ENCODE assay signal across 1 cellular context in genomic region chr4:53920116-53920515, GRCh38.
TF ChIP-seq lines count a peak whose summit lies in the region.

No MANE protein-coding gene starts in this region.

TF ChIP-seq in IMR-90, 13 proteins besides CTCF, POLR2A, EP300 and RAD21:
- no peak for TF ChIP-seq MAZ (IDR thresholded peaks at IDR 0.05; ENCODE audit: borderline replicate concordance, low read depth, low read length)
- no peak for TF ChIP-seq RCOR1 (IDR thresholded peaks at IDR 0.05; ENCODE audit: insufficient replicate concordance, low read length)
- no peak for TF ChIP-seq RFX5 (IDR thresholded peaks at IDR 0.05; ENCODE audit: low read depth, low read length)
- TF ChIP-seq MAFK (IDR thresholded peaks at IDR 0.05; ENCODE audit: low read depth, low read length): no peak
- TF ChIP-seq BHLHE40 (IDR thresholded peaks at IDR 0.05; ENCODE audit: low read depth, low read length): no peak
- TF ChIP-seq NFE2L2 (IDR thresholded peaks at IDR 0.05; ENCODE audit: low read depth, low read length): no peak
